Comparison of ENCODE assay signal across 8 cellular contexts in the genomic region with DNA sequence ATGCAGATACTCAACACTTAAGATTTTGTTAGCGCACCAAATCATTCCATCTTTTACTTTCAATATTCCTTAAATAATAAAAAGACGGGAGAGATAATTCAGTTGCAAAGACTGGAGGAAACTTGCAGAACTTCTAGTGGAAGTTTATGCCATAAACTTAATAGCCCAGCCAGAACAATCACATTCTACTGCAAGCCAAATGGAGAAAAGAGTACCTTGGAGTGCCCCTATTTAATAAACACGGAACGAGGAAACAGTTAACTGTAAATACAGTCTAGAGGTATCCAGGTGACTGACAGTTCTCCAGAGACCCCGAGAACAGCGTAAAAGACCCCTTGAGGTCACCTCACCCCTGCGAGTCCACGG. TPM values are rescaled to one million over a fixed set of nuclear protein-coding genes. Genes with fewer than 3 reads are reported as not detected.
DNase-seq lines count a peak whose midpoint lies in the region; TF ChIP-seq lines count a peak whose summit lies in the region.

No MANE protein-coding gene starts in this region.

- TF ChIP-seq POLR2A in Peyer's patch (IDR thresholded peaks at IDR 0.05) (no peak), prostate gland (IDR thresholded peaks at IDR 0.05) (no peak)

- in situ Hi-C loops in GM13976 (cut with MboI; ENCODE audit: low sequenced_read_pairs, unreplicated experiment) = no loop called here

- H3K27me3 ChIP-seq in Peyer's patch (no peaks in the 10 kb centered on the region), fibroblast of lung (ENCODE audit: control insufficient read depth, insufficient read depth, low read length) (no peaks in the 10 kb centered on the region), prostate gland (replicated peaks; ENCODE audit: insufficient read depth) (no peaks in the 10 kb centered on the region)

- H3K27ac ChIP-seq in HEK293 (ENCODE audit: extremely low read depth, low read depth, low read length) (peak overlapping the region; percentile 63), Peyer's patch (peak overlapping the region; percentile 80 to 85 (median 83)), fibroblast of lung (ENCODE audit: insufficient read depth, low read length) (peak overlapping the region; percentile 99), prostate gland (peak overlapping the region; percentile 81 to 86)

- H3K9me3 ChIP-seq in HEK293 (ENCODE audit: control insufficient read depth, insufficient read depth, low read depth, low read length) (no peaks in the 10 kb centered on the region), Peyer's patch (no peaks in the 10 kb centered on the region), fibroblast of lung (ENCODE audit: control insufficient read depth, insufficient read depth, low read depth, low read length) (no peaks in the 10 kb centered on the region), prostate gland (no peaks in the 10 kb centered on the region)

- H3K9ac ChIP-seq in fibroblast of lung (ENCODE audit: insufficient read depth, low read length) = peak overlapping the region; percentile 97

- no peaks in the 10 kb centered on the region for H4K20me1 ChIP-seq in fibroblast of lung (ENCODE audit: control insufficient read depth, extremely low read depth, insufficient read depth, low read length)

- H2AFZ ChIP-seq in fibroblast of lung (ENCODE audit: low read length) = peak overlapping the region; percentile 99

- CTCF ChIA-PET in HEK293 (lab: Yijun Ruan, JAX) = no interaction called here

- H3K79me2 ChIP-seq in fibroblast of lung (ENCODE audit: control insufficient read depth, insufficient read depth, low read length) = peaks cover 40% of the 10 kb centered on the region

- H3K4me3 ChIP-seq in HEK293 (ENCODE audit: low read depth, low read length) (peak overlapping the region; percentile 79), Peyer's patch (peak overlapping the region; percentile 64 to 81 (median 68)), fibroblast of lung (replicated peaks in 1 of 4; ENCODE audit: control extremely low read depth in 1 of 4, insufficient read depth in 1 of 4, low read depth in 3 of 4, low read length in 4 of 4) (peak overlapping the region; percentile 86 to 100 (median 98)), prostate gland (peak overlapping the region; percentile 60 to 71)

- WGBS in prostate gland = under 1% methylated on average over 8 of the region's 8 CpGs

- H3K36me3 ChIP-seq in HEK293 (ENCODE audit: control insufficient read depth in 2 of 2, insufficient read depth in 1 of 2, low read length in 2 of 2) (peaks cover 5 to 9% of the 10 kb centered on the region in 2 experiments; a peak in 2 of 3 replicates), Peyer's patch (no peaks in the 10 kb centered on the region), fibroblast of lung (ENCODE audit: control insufficient read depth, insufficient read depth, low read length) (peaks cover 1% of the 10 kb centered on the region), prostate gland (no peaks in the 10 kb centered on the region)

- peak overlapping the region; percentile 91 for H3K4me2 ChIP-seq in fibroblast of lung (ENCODE audit: extremely low read depth, insufficient read depth, low read length)

- H3K4me1 ChIP-seq in HEK293 (ENCODE audit: control insufficient read depth, insufficient read depth, low read length) = 0 out of 2 replicates have a peak, but pooled peaks cover 3% of the 10 kb centered on the region
- H3K4me1 ChIP-seq in Peyer's patch = peaks cover 0 to 15% (median 6%) of the 10 kb centered on the region in 4 donors
- H3K4me1 ChIP-seq in fibroblast of lung (ENCODE audit: control insufficient read depth, extremely low read depth, insufficient read depth, low read length) = peaks cover 2% of the 10 kb centered on the region
- no peaks in the 10 kb centered on the region for H3K4me1 ChIP-seq in prostate gland (replicated peaks)

- no peak for TF ChIP-seq CTCF in GM13976 (IDR thresholded peaks at IDR 0.05; ENCODE audit: borderline replicate concordance, control extremely low read depth, extremely low read depth, insufficient read depth, missing control alignments)
- no peak for TF ChIP-seq CTCF in HEK293 (tag by site-specific recombination; IDR thresholded peaks at IDR 0.05)
- no peak for TF ChIP-seq CTCF in Peyer's patch (IDR thresholded peaks at IDR 0.05)
- TF ChIP-seq CTCF in fibroblast of lung (conservative IDR thresholded peaks at IDR 0.05 in 1 of 2, IDR thresholded peaks at IDR 0.05 in 1 of 2; ENCODE audit: low read depth in 1 of 2, low read length in 2 of 2) = no peak
- TF ChIP-seq CTCF in prostate gland (IDR thresholded peaks at IDR 0.05) = no peak

- POLR2A ChIA-PET in HEK293 (lab: Yijun Ruan, JAX) = interaction anchor here (0.6 kb wide), 1 partner anchor 13 kb away, joined by 3 read pairs; no protein-coding TSS in a partner anchor

- intact Hi-C loops in prostate gland (cut with DNase I) = loop anchor here (10.0 kb wide), 1 partner anchor 1040 kb away; no protein-coding TSS in a partner anchor

- peak; percentile 16 for DNase-seq in GM13976 (ENCODE audit: low spot score)
- DNase-seq in Peyer's patch = no peak
- no peak for DNase-seq in fibroblast of lung (ENCODE audit: low read depth in 2 of 2)
- DNase-seq in prostate gland (ENCODE audit: low spot score) = no peak
- DNase-seq in NCI-H1930 (lab: John Stamatoyannopoulos, UW) = no peak
- DNase-seq in occipital lobe (lab: John Stamatoyannopoulos, UW) = no peak
- DNase-seq in medulla oblongata (ENCODE audit: extremely low spot score) = no peak

TF ChIP-seq in HEK293, 187 proteins besides CTCF, POLR2A, EP300 and RAD21:
- TF ChIP-seq ZNF530 (tag by site-specific recombination; IDR thresholded peaks at IDR 0.05; ENCODE audit: low read depth) (no peak), ZFP41 (tag by site-specific recombination; IDR thresholded peaks at IDR 0.05; ENCODE audit: borderline replicate concordance) (no peak), MEIS1 (CRISPR knock-in tag; IDR thresholded peaks at IDR 0.05; ENCODE audit: borderline replicate concordance) (no peak), ZNF10 (tag by site-specific recombination; IDR thresholded peaks at IDR 0.05) (no peak), ZNF830 (tag by site-specific recombination; IDR thresholded peaks at IDR 0.05; ENCODE audit: low read depth) (no peak), GLIS2 (tag by site-specific recombination; IDR thresholded peaks at IDR 0.05) (no peak), ZSCAN30 (tag by site-specific recombination; IDR thresholded peaks at IDR 0.05) (no peak), ZNF585B (tag by site-specific recombination; IDR thresholded peaks at IDR 0.05) (no peak), ZNF488 (tag by site-specific recombination; IDR thresholded peaks at IDR 0.05) (no peak), ZNF621 (tag by site-specific recombination; IDR thresholded peaks at IDR 0.05) (no peak), SETDB1 (IDR thresholded peaks at IDR 0.05; ENCODE audit: insufficient read length, low read length) (no peak), ZNF791 (tag by site-specific recombination; IDR thresholded peaks at IDR 0.05) (no peak), YY1 (tag by site-specific recombination; IDR thresholded peaks at IDR 0.05) (no peak)
- TF ChIP-seq, protein P1, sequence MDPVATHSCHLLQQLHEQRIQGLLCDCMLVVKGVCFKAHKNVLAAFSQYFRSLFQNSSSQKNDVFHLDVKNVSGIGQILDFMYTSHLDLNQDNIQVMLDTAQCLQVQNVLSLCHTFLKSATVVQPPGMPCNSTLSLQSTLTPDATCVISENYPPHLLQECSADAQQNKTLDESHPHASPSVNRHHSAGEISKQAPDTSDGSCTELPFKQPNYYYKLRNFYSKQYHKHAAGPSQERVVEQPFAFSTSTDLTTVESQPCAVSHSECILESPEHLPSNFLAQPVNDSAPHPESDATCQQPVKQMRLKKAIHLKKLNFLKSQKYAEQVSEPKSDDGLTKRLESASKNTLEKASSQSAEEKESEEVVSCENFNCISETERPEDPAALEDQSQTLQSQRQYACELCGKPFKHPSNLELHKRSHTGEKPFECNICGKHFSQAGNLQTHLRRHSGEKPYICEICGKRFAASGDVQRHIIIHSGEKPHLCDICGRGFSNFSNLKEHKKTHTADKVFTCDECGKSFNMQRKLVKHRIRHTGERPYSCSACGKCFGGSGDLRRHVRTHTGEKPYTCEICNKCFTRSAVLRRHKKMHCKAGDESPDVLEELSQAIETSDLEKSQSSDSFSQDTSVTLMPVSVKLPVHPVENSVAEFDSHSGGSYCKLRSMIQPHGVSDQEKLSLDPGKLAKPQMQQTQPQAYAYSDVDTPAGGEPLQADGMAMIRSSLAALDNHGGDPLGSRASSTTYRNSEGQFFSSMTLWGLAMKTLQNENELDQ (tag by site-specific recombination; IDR thresholded peaks at IDR 0.05; ENCODE audit: low read depth) = no peak

RNA-seq across cellular contexts. Expression of gene SLC35B3, which starts 0.6 kb away (rescaled TPM):
- 10 to 100 TPM; 12.5 to 26.6 (median 16.9) TPM for total RNA-seq in Peyer's patch
- 18.2 and 19.0 TPM in 2 replicates for total RNA-seq in fibroblast of lung
- polyA plus RNA-seq in fibroblast of lung = 28.4 and 42.1 TPM in 2 replicates
- polyA plus RNA-seq in fibroblast of lung (2012) = 25.3 and 33.8 TPM in 2 replicates
- 2.6 and 8.7 TPM in 2 replicates for polyA minus RNA-seq in fibroblast of lung (ENCODE audit: low replicate concordance)
- 10 to 100 TPM; 12.3 to 16.9 TPM for total RNA-seq in prostate gland
- total RNA-seq in occipital lobe = 12.0 TPM
